1 cellular context compared by ENCODE assay signal in the genomic region with DNA sequence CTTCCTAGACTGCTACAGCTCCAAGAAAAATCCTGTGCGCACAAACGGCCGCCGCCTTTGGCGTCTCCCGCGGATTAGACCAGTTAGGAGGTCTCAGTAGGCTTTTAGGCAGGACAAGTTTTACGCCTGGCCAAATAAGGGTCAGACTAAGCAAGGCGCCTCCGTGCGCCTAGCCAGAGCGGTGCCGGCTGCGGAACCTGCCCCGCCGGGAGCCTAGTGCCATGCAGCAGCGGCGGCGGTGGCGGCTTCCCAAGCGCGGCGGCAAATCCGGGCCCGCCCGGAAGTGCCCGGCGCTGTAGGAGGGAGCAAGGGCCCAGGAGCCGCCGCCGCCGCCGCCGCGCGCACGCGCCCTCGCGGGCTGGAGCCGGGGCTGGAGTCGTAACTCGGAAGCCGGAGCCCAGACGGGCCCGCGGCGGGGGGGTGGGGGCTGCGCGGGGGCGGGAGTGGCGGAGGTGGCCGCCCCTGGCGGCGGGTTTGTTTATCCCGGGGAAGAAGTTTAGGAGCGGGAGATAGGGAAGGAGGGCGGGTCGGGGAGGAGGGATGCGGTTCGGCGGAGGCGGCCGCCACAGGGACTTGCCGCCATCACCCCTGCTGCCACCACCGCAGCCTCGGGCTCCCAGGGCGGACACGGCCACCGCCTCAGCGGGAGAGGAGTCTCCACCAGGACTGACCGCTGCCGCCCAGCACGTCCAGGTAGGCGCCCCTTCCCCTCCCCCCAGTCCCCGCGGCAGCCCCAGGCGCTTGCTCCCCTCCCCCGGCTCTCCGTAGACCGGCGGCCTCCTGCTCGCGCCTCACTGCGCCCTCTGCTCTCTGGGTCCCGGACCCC.
TF ChIP-seq lines count a peak whose summit lies in the region.

A gene (plus strand): TSS at position 344 of the 826 bp plus-strand sequence. CDS start 48,447 bp downstream, outside the sequence.

TF ChIP-seq in PFSK-1, 5 proteins besides CTCF, POLR2A, EP300 and RAD21 (continued from another document):
- TF ChIP-seq, protein P1, sequence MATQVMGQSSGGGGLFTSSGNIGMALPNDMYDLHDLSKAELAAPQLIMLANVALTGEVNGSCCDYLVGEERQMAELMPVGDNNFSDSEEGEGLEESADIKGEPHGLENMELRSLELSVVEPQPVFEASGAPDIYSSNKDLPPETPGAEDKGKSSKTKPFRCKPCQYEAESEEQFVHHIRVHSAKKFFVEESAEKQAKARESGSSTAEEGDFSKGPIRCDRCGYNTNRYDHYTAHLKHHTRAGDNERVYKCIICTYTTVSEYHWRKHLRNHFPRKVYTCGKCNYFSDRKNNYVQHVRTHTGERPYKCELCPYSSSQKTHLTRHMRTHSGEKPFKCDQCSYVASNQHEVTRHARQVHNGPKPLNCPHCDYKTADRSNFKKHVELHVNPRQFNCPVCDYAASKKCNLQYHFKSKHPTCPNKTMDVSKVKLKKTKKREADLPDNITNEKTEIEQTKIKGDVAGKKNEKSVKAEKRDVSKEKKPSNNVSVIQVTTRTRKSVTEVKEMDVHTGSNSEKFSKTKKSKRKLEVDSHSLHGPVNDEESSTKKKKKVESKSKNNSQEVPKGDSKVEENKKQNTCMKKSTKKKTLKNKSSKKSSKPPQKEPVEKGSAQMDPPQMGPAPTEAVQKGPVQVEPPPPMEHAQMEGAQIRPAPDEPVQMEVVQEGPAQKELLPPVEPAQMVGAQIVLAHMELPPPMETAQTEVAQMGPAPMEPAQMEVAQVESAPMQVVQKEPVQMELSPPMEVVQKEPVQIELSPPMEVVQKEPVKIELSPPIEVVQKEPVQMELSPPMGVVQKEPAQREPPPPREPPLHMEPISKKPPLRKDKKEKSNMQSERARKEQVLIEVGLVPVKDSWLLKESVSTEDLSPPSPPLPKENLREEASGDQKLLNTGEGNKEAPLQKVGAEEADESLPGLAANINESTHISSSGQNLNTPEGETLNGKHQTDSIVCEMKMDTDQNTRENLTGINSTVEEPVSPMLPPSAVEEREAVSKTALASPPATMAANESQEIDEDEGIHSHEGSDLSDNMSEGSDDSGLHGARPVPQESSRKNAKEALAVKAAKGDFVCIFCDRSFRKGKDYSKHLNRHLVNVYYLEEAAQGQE (IDR thresholded peaks at IDR 0.05; ENCODE audit: insufficient read depth in 1 of 2, low read depth in 2 of 2, low read length in 2 of 2), result peak in 1 of 2 experiments; percentile 51; a peak in 1 of 4 replicates
- peak; percentile 58 for TF ChIP-seq FOXP2 (optimal IDR thresholded peaks at IDR 0.05; ENCODE audit: borderline replicate concordance, extremely low read depth, extremely low read length, insufficient read depth)
TF ChIP-seq in PFSK-1: peak in this region for 4.
